ENCODE assay signal across 19 cellular contexts in the genomic region with DNA sequence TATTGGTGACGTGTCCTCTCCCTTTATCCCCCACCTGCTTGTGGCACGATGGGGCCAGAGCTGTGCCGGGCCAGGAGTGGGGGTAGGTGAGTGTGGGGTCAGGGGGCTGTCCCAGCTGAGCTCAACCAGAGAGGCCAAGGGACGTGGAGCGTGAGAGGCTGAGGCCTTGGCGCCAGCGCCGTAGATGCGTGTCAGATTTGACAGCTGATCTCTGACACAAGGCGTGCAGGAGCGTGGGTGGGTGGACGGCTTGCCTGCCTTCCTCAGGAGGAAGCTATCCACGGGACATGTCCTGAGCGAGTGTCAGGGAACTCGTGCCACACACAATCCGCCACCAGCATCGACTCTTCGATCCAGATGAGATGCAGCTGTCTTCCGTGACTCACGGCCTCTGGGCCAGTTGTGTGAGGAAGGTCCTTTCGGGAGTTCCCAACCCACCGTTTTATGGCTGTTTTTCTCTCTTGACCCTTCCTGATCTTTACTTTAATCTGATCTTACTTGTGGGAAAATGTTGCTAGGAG. TPM values are rescaled to one million over a fixed set of nuclear protein-coding genes. Genes with fewer than 3 reads are reported as not detected.
A peak's percentile ranks its signal among the peaks of the same experiment; 100 is the strongest.
DNase-seq lines count a peak whose midpoint lies in the region; ATAC-seq, FAIRE-seq and TF ChIP-seq lines count a peak whose summit lies in the region.
"Had no signal": no experiment of that assay in that cellular context is flagged by ENCODE, and none has a peak within 500 bp of the region (broad histone marks: within the 10 kb centered on the region; RNA-seq: fewer than 3 reads in every experiment).

No MANE protein-coding gene starts in this region.

- H3K4me3 ChIP-seq in BLaER1 = no peak overlapping the region
- no peak overlapping the region for H3K4me3 ChIP-seq in adipocyte (ENCODE audit: low read length)
- no peak overlapping the region for H3K4me3 ChIP-seq in gastroesophageal sphincter
- H3K4me3 ChIP-seq in sigmoid colon = no peak overlapping the region
- no peak overlapping the region for H3K4me3 ChIP-seq in kidney (ENCODE audit: low read length in 2 of 2)
- H3K4me3 ChIP-seq: heart left ventricle, lung had no signal

- H3K27ac ChIP-seq in BLaER1 (no peak overlapping the region), gastroesophageal sphincter (peak overlapping the region in 3 of 4 donors; percentile 38 to 75 (median 50)), sigmoid colon (peak overlapping the region in 3 of 4 donors; percentile 28 to 79 (median 44)), kidney (ENCODE audit: low read depth in 2 of 2, low read length in 2 of 2) (no peak overlapping the region)
- H3K27ac ChIP-seq: parathyroid adenoma had no signal

- TF ChIP-seq CTCF in gastroesophageal sphincter (IDR thresholded peaks at IDR 0.05) (no peak), sigmoid colon (IDR thresholded peaks at IDR 0.05) (no peak), kidney (IDR thresholded peaks at IDR 0.05; ENCODE audit: borderline replicate concordance, extremely low read depth, insufficient read depth) (no peak)

- intact Hi-C loops in sigmoid colon (cut with DNase I) = no loop called here
- intact Hi-C loops in kidney (cut with DNase I) = no loop called here

- TF ChIP-seq EP300 in gastroesophageal sphincter (IDR thresholded peaks at IDR 0.05) (no peak), sigmoid colon (IDR thresholded peaks at IDR 0.05) (no peak)

- H3K36me3 ChIP-seq in BLaER1 (no peaks in the 10 kb centered on the region), adipocyte (ENCODE audit: control insufficient read depth, insufficient read depth, low read length, severe bottlenecking) (peaks cover 7% of the 10 kb centered on the region), gastroesophageal sphincter (no peaks in the 10 kb centered on the region), sigmoid colon (no peaks in the 10 kb centered on the region), kidney (ENCODE audit: control insufficient read depth in 1 of 2, insufficient read depth in 2 of 2, low read length in 2 of 2) (no peaks in the 10 kb centered on the region)
- H3K36me3 ChIP-seq: heart left ventricle had no signal

- H3K27me3 ChIP-seq in BLaER1 (no peaks in the 10 kb centered on the region), adipocyte (replicated peaks; ENCODE audit: control insufficient read depth, insufficient read depth, low read length) (no peaks in the 10 kb centered on the region), gastroesophageal sphincter (no peaks in the 10 kb centered on the region), sigmoid colon (no peaks in the 10 kb centered on the region)
- H3K27me3 ChIP-seq: heart left ventricle had no signal

- H4K20me1 ChIP-seq in BLaER1 = peaks cover 58% of the 10 kb centered on the region

- DNase-seq in adipocyte (ENCODE audit: low read depth) (no peak), sigmoid colon (no peak), NCI-H2227 treated with DMSO at 0.1 percent for 48 hours (lab: John Stamatoyannopoulos, UW) (no peak), RCC 7860 (ENCODE audit: low spot score) (no peak), kidney (no peak)
- DNase-seq: activated T-cell treated with anti-CD3 and anti-CD28 coated beads, Interleukin-2, amount 50 U/mL, for 72 hours; DMS79; H7; naive B cell; NCI-H187 treated with DMSO at 0.1 percent for 48 hours; SHP77; small intestine had no signal

- no peak for TF ChIP-seq POLR2A in gastroesophageal sphincter (IDR thresholded peaks at IDR 0.05)
- TF ChIP-seq POLR2A in sigmoid colon (IDR thresholded peaks at IDR 0.05) = no peak

- 47 to 66% methylated on average over 3 to 12 of the region's 22 CpGs for WGBS in gastroesophageal sphincter (ENCODE audit: low coverage in 1 of 2), 2 donors
- 85 to 86% methylated on average over 22 of the region's 22 CpGs for WGBS in sigmoid colon, 2 donors

- H3K4me2 ChIP-seq in BLaER1 = peak overlapping the region; percentile 63; the same call in 1 of the 2 replicates

- H3K9ac ChIP-seq in BLaER1 (no peak overlapping the region), adipocyte (ENCODE audit: low read length) (peak overlapping the region; percentile 32), kidney (ENCODE audit: low read length in 2 of 2) (no peak overlapping the region)
- H3K9ac ChIP-seq: parathyroid adenoma had no signal

- H3K4me1 ChIP-seq in BLaER1 (peaks cover 77% of the 10 kb centered on the region), adipocyte (ENCODE audit: control insufficient read depth, insufficient read depth, low read length) (peaks cover 26% of the 10 kb centered on the region), gastroesophageal sphincter (peaks cover 0 to 100% (median 66%) of the 10 kb centered on the region in 3 donors), sigmoid colon (peaks cover 0 to 98% (median 78%) of the 10 kb centered on the region in 4 donors), kidney (ENCODE audit: control insufficient read depth in 1 of 2, insufficient read depth in 1 of 2, low read depth in 1 of 2, low read length in 2 of 2) (peaks cover 0 to 9% of the 10 kb centered on the region in 2 donors)
- H3K4me1 ChIP-seq: parathyroid adenoma had no signal

- ATAC-seq in gastroesophageal sphincter (peak; percentile 23), GM21576 (IDR thresholded peaks at IDR 0.05; ENCODE audit: unreplicated experiment) (no peak)
- ATAC-seq: activated naive CD4-positive, alpha-beta T cell treated with anti-CD3 and anti-CD28 coated beads, Interleukin-2, amount 50 U/mL, for 72 hours; activated T-cell treated with anti-CD3 and anti-CD28 coated beads, Interleukin-2, amount 50 U/mL, for 72 hours had no signal

- H3K9me3 ChIP-seq in BLaER1 (no peaks in the 10 kb centered on the region), adipocyte (ENCODE audit: control insufficient read depth, low read length) (no peaks in the 10 kb centered on the region), gastroesophageal sphincter (no peaks in the 10 kb centered on the region), sigmoid colon (no peaks in the 10 kb centered on the region), kidney (ENCODE audit: control insufficient read depth in 1 of 2, low read length in 2 of 2) (no peaks in the 10 kb centered on the region)
- H3K9me3 ChIP-seq: heart left ventricle had no signal

- FAIRE-seq in RCC 7860 (lab: Jason Lieb, UNC) = no peak
- no peak for FAIRE-seq in kidney (lab: Jason Lieb, UNC)
- FAIRE-seq: small intestine had no signal

RNA-seq across cellular contexts. Expression of a gene that starts 56.7 kb away (rescaled TPM):
- 100 to 1,000 TPM in 2 of 4 donors, 10 to 100 TPM in 2; 56.3 to 111 (median 99.5) TPM for total RNA-seq in gastroesophageal sphincter
- total RNA-seq in sigmoid colon = 10 to 100 TPM; 17.4 to 34.3 (median 24.1) TPM
- 10 to 100 TPM; 25.7 to 31.2 (median 26.4) TPM for polyA plus RNA-seq in sigmoid colon
- 25.9 TPM for total RNA-seq in kidney
- 12.7 TPM for polyA plus RNA-seq in kidney (ENCODE audit: insufficient read depth, low read depth, low replicate concordance)

Comparison
In these comparisons a context has a peak if more than half of its experiments do, and no peak if none do; other contexts are left out.
1. H3K27ac ChIP-seq: peak in gastroesophageal sphincter (3 of 4) and sigmoid colon (3 of 4); none in BLaER1 (single experiment) and kidney (0 of 2).